ENCODE assay signal across 29 cellular contexts in the genomic region with DNA sequence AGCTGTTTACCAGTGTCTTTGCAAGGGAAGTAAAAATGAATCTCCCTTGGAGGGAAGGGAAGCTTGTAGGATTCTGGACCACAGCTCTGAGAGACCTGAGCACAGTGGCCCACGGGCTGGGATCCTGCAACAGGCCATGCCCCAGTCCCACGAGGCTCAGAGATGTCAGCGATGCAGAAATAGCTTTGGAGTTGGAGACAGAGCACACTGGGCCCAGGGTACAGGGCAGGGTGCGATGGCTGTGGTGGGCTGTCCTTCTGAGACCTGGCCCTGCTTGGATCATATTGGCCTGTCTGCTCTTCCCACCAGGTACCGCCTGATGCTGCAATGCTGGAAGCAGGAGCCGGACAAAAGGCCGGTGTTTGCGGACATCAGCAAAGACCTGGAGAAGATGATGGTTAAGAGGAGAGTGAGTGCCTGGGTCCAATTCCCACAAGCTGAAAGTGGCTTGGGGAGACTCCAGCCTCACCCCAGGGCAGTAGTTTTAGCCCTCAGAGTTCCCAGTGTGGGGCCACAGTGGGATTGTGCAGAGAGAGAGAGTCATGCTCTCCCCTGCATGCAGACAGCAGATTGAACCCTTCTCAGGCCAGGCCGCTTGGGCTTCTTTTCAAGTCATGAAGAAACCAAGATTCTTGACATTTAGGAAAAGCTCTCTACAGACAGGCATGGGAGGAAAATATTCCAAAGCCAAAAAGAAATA. TPM values are rescaled to one million over a fixed set of nuclear protein-coding genes. Genes with fewer than 3 reads are reported as not detected.
DNase-seq lines count a peak whose midpoint lies in the region; TF ChIP-seq lines count a peak whose summit lies in the region.
"Had no signal": no experiment of that assay in that cellular context is flagged by ENCODE, and none has a peak within 500 bp of the region (broad histone marks: within the 10 kb centered on the region; RNA-seq: fewer than 3 reads in every experiment).

No MANE protein-coding gene starts in this region.

- H3K36me3 Mint-ChIP-seq in activated CD4-positive, alpha-beta T cell treated with anti-CD3 and anti-CD28 coated beads, Interleukin-2, amount 10 ng/mL, durations not matched to agents 7 days and 5 days (ENCODE audit: low read depth): no peaks in the 10 kb centered on the region
- no peaks in the 10 kb centered on the region for H3K36me3 Mint-ChIP-seq in IgD-negative memory B cell
- H3K36me3 Mint-ChIP-seq: activated naive CD8-positive, alpha-beta T cell treated with anti-CD3 and anti-CD28 coated beads for 36 hours; immature natural killer cell; mesothelial cell of epicardium; naive thymus-derived CD4-positive, alpha-beta T cell had no signal

- H3K36me3 ChIP-seq in suprapubic skin: no peaks in the 10 kb centered on the region
- H3K36me3 ChIP-seq: ovary, tibial artery had no signal

- H3K27ac Mint-ChIP-seq in activated CD4-positive, alpha-beta T cell treated with anti-CD3 and anti-CD28 coated beads, Interleukin-2, amount 10 ng/mL, durations not matched to agents 7 days and 5 days: peak overlapping the region; percentile 22
- H3K27ac Mint-ChIP-seq in IgD-negative memory B cell: peak overlapping the region in 2 of 3 donors; percentile 39 to 50
- H3K27ac Mint-ChIP-seq: activated naive CD8-positive, alpha-beta T cell treated with anti-CD3 and anti-CD28 coated beads for 36 hours; activated T-helper 2 cell treated with anti-CD3 and anti-CD28 coated beads, Interferon-gamma antibody, Interleukin-2, Interleukin-4, amounts not matched to agents 10 μg/mL and 5 μg/mL and 100 μg/mL, durations not matched to agents 14 hours and 24 hours and 36 hours; mesothelial cell of epicardium; stimulated activated naive CD8-positive, alpha-beta T cell treated with anti-CD3 and anti-CD28 coated beads, Interleukin-15, Interleukin-2, amounts not matched to agents 100 ng/mL and 50 ng/mL, for 24 hours had no signal

- no peak for TF ChIP-seq EP300 in suprapubic skin (IDR thresholded peaks at IDR 0.05)

- POLR2A ChIA-PET in activated CD4-positive, alpha-beta T cell treated with anti-CD3 and anti-CD28 coated beads, Interleukin-2, amount 10 ng/mL, durations not matched to agents 7 days and 5 days (lab: Charles Lee): no interaction called here

- no peak overlapping the region for H3K4me3 ChIP-seq in suprapubic skin
- H3K4me3 ChIP-seq: ovary, tibial artery had no signal

- H3K27ac ChIP-seq in suprapubic skin: no peak overlapping the region
- H3K27ac ChIP-seq: ovary, tibial artery had no signal

- TF ChIP-seq CTCF in suprapubic skin (IDR thresholded peaks at IDR 0.05): no peak

- 93% methylated on average over 9 of the region's 9 CpGs for WGBS in suprapubic skin

- no peak overlapping the region for H3K4me3 Mint-ChIP-seq in activated CD4-positive, alpha-beta T cell treated with anti-CD3 and anti-CD28 coated beads, Interleukin-2, amount 10 ng/mL, durations not matched to agents 7 days and 5 days
- H3K4me3 Mint-ChIP-seq in IgD-negative memory B cell: peak overlapping the region in 2 of 4 donors; percentile 67 to 78
- H3K4me3 Mint-ChIP-seq: activated naive CD8-positive, alpha-beta T cell treated with anti-CD3 and anti-CD28 coated beads for 36 hours; immature natural killer cell; mesothelial cell of epicardium; naive thymus-derived CD4-positive, alpha-beta T cell; stimulated activated naive CD8-positive, alpha-beta T cell treated with anti-CD3 and anti-CD28 coated beads, Interleukin-15, Interleukin-2, amounts not matched to agents 100 ng/mL and 50 ng/mL, for 24 hours had no signal

- peaks cover 15% of the 10 kb centered on the region for H3K4me1 ChIP-seq in suprapubic skin
- H3K4me1 ChIP-seq: tibial artery had no signal

- no peaks in the 10 kb centered on the region for H3K9me3 Mint-ChIP-seq in activated CD4-positive, alpha-beta T cell treated with anti-CD3 and anti-CD28 coated beads, Interleukin-2, amount 10 ng/mL, durations not matched to agents 7 days and 5 days
- no peaks in the 10 kb centered on the region for H3K9me3 Mint-ChIP-seq in IgD-negative memory B cell
- H3K9me3 Mint-ChIP-seq: activated naive CD8-positive, alpha-beta T cell treated with anti-CD3 and anti-CD28 coated beads for 36 hours; activated T-helper 2 cell treated with anti-CD3 and anti-CD28 coated beads, Interferon-gamma antibody, Interleukin-2, Interleukin-4, amounts not matched to agents 10 μg/mL and 5 μg/mL and 100 μg/mL, durations not matched to agents 14 hours and 24 hours and 36 hours; immature natural killer cell; mesothelial cell of epicardium; naive thymus-derived CD4-positive, alpha-beta T cell; stimulated activated naive CD8-positive, alpha-beta T cell treated with anti-CD3 and anti-CD28 coated beads, Interleukin-15, Interleukin-2, amounts not matched to agents 100 ng/mL and 50 ng/mL, for 24 hours had no signal

- CTCF ChIA-PET in activated CD4-positive, alpha-beta T cell treated with anti-CD3 and anti-CD28 coated beads, Interleukin-2, amount 10 ng/mL, durations not matched to agents 7 days and 5 days (lab: Charles Lee): interaction anchor here (1.6 kb wide), 1 partner anchor 10 kb away, joined by 4 read pairs; no protein-coding TSS in a partner anchor

- no peak for DNase-seq in activated CD4-positive, alpha-beta T cell treated with anti-CD3 and anti-CD28 coated beads, Interleukin-2, amount 10 ng/mL, durations not matched to agents 7 days and 5 days
- no peak for DNase-seq in activated CD4-positive, alpha-beta T cell treated with anti-CD3 and anti-CD28 coated beads, Interleukin-2, amount 50 U/mL, for 48 hours
- DNase-seq in fibroblast of peridontal ligament (ENCODE audit: extremely low read depth): peak; percentile 8
- peak; percentile 31 to 55 for DNase-seq in suprapubic skin (ENCODE audit: low spot score in 2 of 2)
- DNase-seq in NCI-H2171 treated with DMSO at 0.1 percent for 48 hours (lab: John Stamatoyannopoulos, UW): no peak
- DNase-seq in COR-L47 (lab: John Stamatoyannopoulos, UW): no peak
- no peak for DNase-seq in NOMO-1 treated with DMSO at 0.1 percent for 48 hours (lab: John Stamatoyannopoulos, UW; ENCODE audit: unreplicated experiment)
- DNase-seq: activated naive CD8-positive, alpha-beta T cell treated with anti-CD3 and anti-CD28 coated beads for 36 hours; cerebellar nuclear complex; DMS79 treated with DMSO at 0.1 percent for 48 hours; foreskin melanocyte; hippocampal formation; immature natural killer cell; left ventricle myocardium superior; NCI-H1694 treated with DMSO at 0.1 percent for 48 hours; NCI-H2171; NCI-H524 treated with DMSO at 0.1 percent for 48 hours; SHP77 treated with DMSO at 0.1 percent for 48 hours; stimulated activated CD4-positive, alpha-beta T cell treated with anti-CD3 and anti-CD28 coated beads, Interleukin-4, amount 100 ng/mL, for 1 hour; SW 1271 had no signal

- no peak for TF ChIP-seq POLR2A in suprapubic skin (IDR thresholded peaks at IDR 0.05)

- no peaks in the 10 kb centered on the region for H3K27me3 Mint-ChIP-seq in activated CD4-positive, alpha-beta T cell treated with anti-CD3 and anti-CD28 coated beads, Interleukin-2, amount 10 ng/mL, durations not matched to agents 7 days and 5 days
- peaks cover 4% of the 10 kb centered on the region for H3K27me3 Mint-ChIP-seq in IgD-negative memory B cell
- H3K27me3 Mint-ChIP-seq: activated naive CD8-positive, alpha-beta T cell treated with anti-CD3 and anti-CD28 coated beads for 36 hours; naive thymus-derived CD4-positive, alpha-beta T cell; stimulated activated naive CD8-positive, alpha-beta T cell treated with anti-CD3 and anti-CD28 coated beads, Interleukin-15, Interleukin-2, amounts not matched to agents 100 ng/mL and 50 ng/mL, for 24 hours had no signal

- no peaks in the 10 kb centered on the region for H3K27me3 ChIP-seq in suprapubic skin
- H3K27me3 ChIP-seq: ovary, tibial artery had no signal

- H3K4me1 Mint-ChIP-seq in activated CD4-positive, alpha-beta T cell treated with anti-CD3 and anti-CD28 coated beads, Interleukin-2, amount 10 ng/mL, durations not matched to agents 7 days and 5 days: peaks cover 87% of the 10 kb centered on the region
- H3K4me1 Mint-ChIP-seq in IgD-negative memory B cell: peaks cover 42 to 68% (median 47%) of the 10 kb centered on the region in 3 donors

- H3K9me3 ChIP-seq in suprapubic skin: no peaks in the 10 kb centered on the region
- H3K9me3 ChIP-seq: ovary, tibial artery had no signal

RNA-seq across cellular contexts. Expression of a gene that starts 13.5 kb away (rescaled TPM):
- total RNA-seq in activated CD4-positive, alpha-beta T cell treated with anti-CD3 and anti-CD28 coated beads, Interleukin-2, amount 10 ng/mL, durations not matched to agents 7 days and 5 days: 10 to 100 TPM; 36.2 to 41.0 TPM
- 12.2 TPM for polyA plus RNA-seq in IgD-negative memory B cell
- total RNA-seq in suprapubic skin: 10 to 100 TPM; 10.1 to 15.5 (median 13.9) TPM

RNA-seq across cellular contexts. Expression of a gene that starts 47.9 kb away (rescaled TPM):
- total RNA-seq in activated CD4-positive, alpha-beta T cell treated with anti-CD3 and anti-CD28 coated beads, Interleukin-2, amount 10 ng/mL, durations not matched to agents 7 days and 5 days: under 1 TPM; 0.10 TPM
- 0.05 TPM for polyA plus RNA-seq in IgD-negative memory B cell
- total RNA-seq in suprapubic skin: 1 to 10 TPM in 1 of 4 donors, under 1 TPM in 3; 0.23 to 2.1 (median 0.78) TPM
- total RNA-seq: activated naive CD8-positive, alpha-beta T cell treated with anti-CD3 and anti-CD28 coated beads for 36 hours; LHCN-M2 had no signal
- polyA plus RNA-seq: HepG2; naive thymus-derived CD4-positive, alpha-beta T cell had no signal

Comparison
In these comparisons a context has a peak if more than half of its experiments do, and no peak if none do; other contexts are left out.
1. DNase-seq: peak in fibroblast of peridontal ligament (single experiment) and suprapubic skin (2 of 2); none in activated CD4-positive, alpha-beta T cell treated with anti-CD3 and anti-CD28 coated beads, Interleukin-2, amount 10 ng/mL, durations not matched to agents 7 days and 5 days (single experiment), activated CD4-positive, alpha-beta T cell treated with anti-CD3 and anti-CD28 coated beads, Interleukin-2, amount 50 U/mL, for 48 hours (0 of 2), NCI-H2171 treated with DMSO at 0.1 percent for 48 hours (single experiment), COR-L47 (single experiment) and NOMO-1 treated with DMSO at 0.1 percent for 48 hours (single experiment).